ENCODE assay signal across 1 cellular context in genomic region chr11:67648796-67649613, GRCh38.
TF ChIP-seq lines count a peak whose summit lies in the region.

No MANE protein-coding gene starts in this region.

TF ChIP-seq in HepG2, 621 proteins besides CTCF, POLR2A, EP300 and RAD21:
- no peak for TF ChIP-seq ZNF792 (CRISPR knock-in tag; IDR thresholded peaks at IDR 0.05)
- no peak for TF ChIP-seq CEBPB (IDR thresholded peaks at IDR 0.05; ENCODE audit: borderline replicate concordance, low read depth, low read length)
- no peak for TF ChIP-seq TAF15 (IDR thresholded peaks at IDR 0.05; ENCODE audit: low read depth, low read length, poor library complexity, severe bottlenecking)
- no peak for TF ChIP-seq SRSF9 (IDR thresholded peaks at IDR 0.05; ENCODE audit: borderline replicate concordance, insufficient read depth, low read depth, low read length, poor library complexity, severe bottlenecking)
- TF ChIP-seq ARHGAP35 (CRISPR knock-in tag; IDR thresholded peaks at IDR 0.05; ENCODE audit: borderline replicate concordance) = no peak
- no peak for TF ChIP-seq EZH2 (conservative IDR thresholded peaks at IDR 0.05; ENCODE audit: low read depth, low read length)
- TF ChIP-seq ZFP36L2 (CRISPR knock-in tag; IDR thresholded peaks at IDR 0.05) = no peak
- TF ChIP-seq ZSCAN22 (CRISPR knock-in tag; IDR thresholded peaks at IDR 0.05) = no peak
- no peak for TF ChIP-seq NCOR1 (IDR thresholded peaks at IDR 0.05; ENCODE audit: borderline replicate concordance, low read length)
- no peak for TF ChIP-seq ZNF704 (CRISPR knock-in tag; IDR thresholded peaks at IDR 0.05; ENCODE audit: borderline replicate concordance)
- TF ChIP-seq CBX5 (CRISPR knock-in tag; IDR thresholded peaks at IDR 0.05; ENCODE audit: borderline replicate concordance) = no peak
- no peak for TF ChIP-seq HDAC2 (CRISPR knock-in tag; IDR thresholded peaks at IDR 0.05)
- no peak for TF ChIP-seq ATF7 (IDR thresholded peaks at IDR 0.05)
- TF ChIP-seq ATF7 (CRISPR knock-in tag; IDR thresholded peaks at IDR 0.05) = no peak
- TF ChIP-seq HES4 (CRISPR knock-in tag; IDR thresholded peaks at IDR 0.05; ENCODE audit: borderline replicate concordance) = no peak
- TF ChIP-seq ZNF777 (CRISPR knock-in tag; IDR thresholded peaks at IDR 0.05) = no peak
- no peak for TF ChIP-seq ATF6 (CRISPR knock-in tag; conservative IDR thresholded peaks at IDR 0.05)
- TF ChIP-seq ZNF18 (CRISPR knock-in tag; IDR thresholded peaks at IDR 0.05; ENCODE audit: insufficient replicate concordance) = no peak
